Comparison of ENCODE assay signal across 28 cellular contexts in the genomic region with DNA sequence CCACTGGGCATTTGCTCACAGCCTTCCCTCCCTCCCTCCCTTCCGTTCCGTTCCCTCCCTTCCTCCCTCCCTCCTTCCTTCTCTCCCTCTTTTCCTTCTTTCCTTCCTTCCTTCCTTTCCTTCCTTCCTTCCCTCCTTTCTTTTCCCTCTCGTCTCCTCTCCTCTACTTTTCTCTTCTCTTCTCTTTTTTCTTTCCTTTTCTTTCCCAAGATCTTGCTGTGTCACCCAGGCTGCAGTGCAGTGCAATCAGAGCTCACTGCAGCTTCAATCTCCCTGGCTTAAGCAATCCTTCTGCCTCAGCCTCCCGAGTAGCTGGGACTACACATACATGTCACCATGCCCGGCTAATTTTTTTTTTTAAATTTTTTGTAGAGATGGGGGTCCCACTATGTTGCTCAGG.
"Had no signal": no experiment of that assay in that cellular context is flagged by ENCODE, and none has a peak within 500 bp of the region (broad histone marks: within the 10 kb centered on the region; RNA-seq: fewer than 3 reads in every experiment).

No MANE protein-coding gene starts in this region.

- H3K27ac ChIP-seq: adrenal gland, breast epithelium, Peyer's patch, RWPE1, SJCRH30, WERI-Rb-1 had no signal

- ATAC-seq: activated CD4-positive, alpha-beta T cell treated with anti-CD3 and anti-CD28 coated beads for 36 hours; activated T-helper 17 cell treated with anti-CD3 and anti-CD28 coated beads, Interleukin-2, amount 50 U/mL, for 72 hours had no signal

- H3K4me1 ChIP-seq: adrenal gland, breast epithelium, Peyer's patch, SJCRH30 had no signal

- H3K36me3 ChIP-seq: adrenal gland, breast epithelium, Peyer's patch, SJCRH30, WERI-Rb-1 had no signal

- H3K9me3 ChIP-seq: adrenal gland, breast epithelium, Peyer's patch, SJCRH30, SK-N-SH had no signal

- H3K4me2 ChIP-seq: SK-N-SH had no signal

- H3K27me3 ChIP-seq: adrenal gland, breast epithelium, Peyer's patch, SJCRH30 had no signal

- DNase-seq: activated CD4-positive, alpha-beta memory T cell treated with anti-CD3 and anti-CD28 coated beads, Interleukin-2, amount 10 ng/mL, durations not matched to agents 7 days and 5 days; activated CD4-positive, alpha-beta T cell treated with anti-CD3 and anti-CD28 coated beads for 36 hours; activated CD4-positive, alpha-beta T cell treated with anti-CD3 and anti-CD28 coated beads, Interleukin-2, amount 50 U/mL, for 1 hour; activated gamma-delta T cell; activated naive CD4-positive, alpha-beta T cell treated with anti-CD3 and anti-CD28 coated beads for 36 hours; activated T-cell treated with anti-CD3 and anti-CD28 coated beads for 4 hours; activated T-cell treated with anti-CD3 and anti-CD28 coated beads, Interleukin-2, amount 50 U/mL, for 48 hours; aorta; caudate nucleus; MM.1S; NCI-H1092; NCI-H1417 treated with DMSO at 0.1 percent for 48 hours; NCI-H1694 treated with DMSO at 0.1 percent for 48 hours; NCI-H2029 treated with DMSO at 0.1 percent for 48 hours; NCI-H345; NCI-H510A; NCI-H526 treated with DMSO at 0.1 percent for 48 hours; NCI-H82; Peyer's patch; Right ventricle myocardium superior; SJCRH30; SK-N-SH; T-helper 1 cell; WERI-Rb-1 had no signal

- H3K4me3 ChIP-seq: breast epithelium, Peyer's patch, SJCRH30 had no signal
